8 cellular contexts compared by ENCODE assay signal in genomic region chr12:92143280-92143679, GRCh38. TPM values are rescaled to one million over a fixed set of nuclear protein-coding genes. Genes with fewer than 3 reads are reported as not detected.
DNase-seq lines count a peak whose midpoint lies in the region; ATAC-seq and TF ChIP-seq lines count a peak whose summit lies in the region.

No MANE protein-coding gene starts in this region.

- no peak for DNase-seq in CD14-positive monocyte (ENCODE audit: low spot score)
- no peak for DNase-seq in MG63
- DNase-seq in nephron progenitor cell: no peak
- no peak for DNase-seq in NCI-H146 (lab: John Stamatoyannopoulos, UW)
- no peak for DNase-seq in KBM-7
- DNase-seq in SHP77 (lab: John Stamatoyannopoulos, UW): no peak

- TF ChIP-seq CTCF in CD14-positive monocyte (IDR thresholded peaks at IDR 0.05) (no peak), nephron progenitor cell (IDR thresholded peaks at IDR 0.05) (no peak)

- in situ Hi-C loops in KBM-7 (cut with MboI; ENCODE audit: low pct_unique_long_range_greater_than_20kb, low sequenced_read_pairs): no loop called here

- peaks cover 57 to 61% of the 10 kb centered on the region in 2 donors for H3K36me3 Mint-ChIP-seq in CD14-positive monocyte
- peaks cover 42% of the 10 kb centered on the region for H3K36me3 Mint-ChIP-seq in nephron progenitor cell (ENCODE audit: low read depth)

- H3K4me1 ChIP-seq in duodenal mucosa (ENCODE audit: control insufficient read depth in 1 of 2, insufficient read depth in 2 of 2, low read length in 2 of 2): peaks cover 15 to 21% of the 10 kb centered on the region in 2 donors

- H3K9me3 Mint-ChIP-seq in CD14-positive monocyte (peaks cover 0 to 3% (median 0%) of the 10 kb centered on the region in 7 donors), nephron progenitor cell (no peaks in the 10 kb centered on the region)

- intact Hi-C loops in CD14-positive monocyte (cut with micrococcal nuclease): loop anchor here in 1 of 2 donors (5.0 to 10.0 kb wide), 2 partner anchors 92 to 359 kb away; no protein-coding TSS in a partner anchor

- H3K27me3 ChIP-seq in MG63 (no peaks in the 10 kb centered on the region), duodenal mucosa (ENCODE audit: control insufficient read depth in 1 of 2, insufficient read depth in 2 of 2, low read length in 2 of 2) (no peaks in the 10 kb centered on the region)

- H3K4me3 Mint-ChIP-seq in CD14-positive monocyte (peak overlapping the region; percentile 98 to 99), nephron progenitor cell (peak overlapping the region; percentile 99)

- H3K27ac ChIP-seq in duodenal mucosa (ENCODE audit: low read depth, low read length): peak overlapping the region; percentile 53

- H3K27ac Mint-ChIP-seq in CD14-positive monocyte: peak overlapping the region in 5 of 7 donors; percentile 94 to 99 (median 97)
- H3K27ac Mint-ChIP-seq in nephron progenitor cell: no peak overlapping the region

- H3K9ac ChIP-seq in duodenal mucosa (ENCODE audit: low read depth in 1 of 2, low read length in 2 of 2): peak overlapping the region; percentile 96 to 99

- H3K9me3 ChIP-seq in MG63: no peaks in the 10 kb centered on the region
- H3K9me3 ChIP-seq in duodenal mucosa (ENCODE audit: control insufficient read depth in 1 of 2, low read length in 2 of 2): no peaks in the 10 kb centered on the region

- H3K4me3 ChIP-seq in MG63 (peak overlapping the region; percentile 76), duodenal mucosa (ENCODE audit: low read depth in 1 of 2, low read length in 2 of 2) (peak overlapping the region; percentile 84 to 94)

- ATAC-seq in HG02840 (IDR thresholded peaks at IDR 0.05; ENCODE audit: low FRiP score, unreplicated experiment): no peak

- H3K4me1 Mint-ChIP-seq in CD14-positive monocyte (peaks cover 25% of the 10 kb centered on the region), nephron progenitor cell (peaks cover 71% of the 10 kb centered on the region)

- H3K36me3 ChIP-seq in MG63: peaks cover 49% of the 10 kb centered on the region
- peaks cover 16 to 25% of the 10 kb centered on the region in 2 donors for H3K36me3 ChIP-seq in duodenal mucosa (ENCODE audit: control insufficient read depth in 1 of 2, insufficient read depth in 2 of 2, low read length in 2 of 2)

- peaks cover 0 to 4% (median 2%) of the 10 kb centered on the region in 3 donors for H3K27me3 Mint-ChIP-seq in CD14-positive monocyte (ENCODE audit: low read depth in 3 of 3)
- peaks cover 10% of the 10 kb centered on the region for H3K27me3 Mint-ChIP-seq in nephron progenitor cell (ENCODE audit: low read depth, poor library complexity)

RNA-seq across cellular contexts. Expression of gene BTG1, which starts 2.4 kb away (rescaled TPM):
- 100 to 1,000 TPM; 189 to 192 TPM for polyA plus RNA-seq in CD14-positive monocyte
- 1.2 and 2.0 TPM in 2 replicates for total RNA-seq in MG63 (2014; rRNA removed; shearing (Covaris generic); ENCODE audit: low replicate concordance)
